ENCODE assay signal across 1 cellular context in genomic region chr1:221439008-221439733, GRCh38.
TF ChIP-seq lines count a peak whose summit lies in the region.

No MANE protein-coding gene starts in this region.

TF ChIP-seq in GM23338, 12 proteins besides CTCF, POLR2A, EP300 and RAD21 (continued from another document):
- TF ChIP-seq, protein P1, sequence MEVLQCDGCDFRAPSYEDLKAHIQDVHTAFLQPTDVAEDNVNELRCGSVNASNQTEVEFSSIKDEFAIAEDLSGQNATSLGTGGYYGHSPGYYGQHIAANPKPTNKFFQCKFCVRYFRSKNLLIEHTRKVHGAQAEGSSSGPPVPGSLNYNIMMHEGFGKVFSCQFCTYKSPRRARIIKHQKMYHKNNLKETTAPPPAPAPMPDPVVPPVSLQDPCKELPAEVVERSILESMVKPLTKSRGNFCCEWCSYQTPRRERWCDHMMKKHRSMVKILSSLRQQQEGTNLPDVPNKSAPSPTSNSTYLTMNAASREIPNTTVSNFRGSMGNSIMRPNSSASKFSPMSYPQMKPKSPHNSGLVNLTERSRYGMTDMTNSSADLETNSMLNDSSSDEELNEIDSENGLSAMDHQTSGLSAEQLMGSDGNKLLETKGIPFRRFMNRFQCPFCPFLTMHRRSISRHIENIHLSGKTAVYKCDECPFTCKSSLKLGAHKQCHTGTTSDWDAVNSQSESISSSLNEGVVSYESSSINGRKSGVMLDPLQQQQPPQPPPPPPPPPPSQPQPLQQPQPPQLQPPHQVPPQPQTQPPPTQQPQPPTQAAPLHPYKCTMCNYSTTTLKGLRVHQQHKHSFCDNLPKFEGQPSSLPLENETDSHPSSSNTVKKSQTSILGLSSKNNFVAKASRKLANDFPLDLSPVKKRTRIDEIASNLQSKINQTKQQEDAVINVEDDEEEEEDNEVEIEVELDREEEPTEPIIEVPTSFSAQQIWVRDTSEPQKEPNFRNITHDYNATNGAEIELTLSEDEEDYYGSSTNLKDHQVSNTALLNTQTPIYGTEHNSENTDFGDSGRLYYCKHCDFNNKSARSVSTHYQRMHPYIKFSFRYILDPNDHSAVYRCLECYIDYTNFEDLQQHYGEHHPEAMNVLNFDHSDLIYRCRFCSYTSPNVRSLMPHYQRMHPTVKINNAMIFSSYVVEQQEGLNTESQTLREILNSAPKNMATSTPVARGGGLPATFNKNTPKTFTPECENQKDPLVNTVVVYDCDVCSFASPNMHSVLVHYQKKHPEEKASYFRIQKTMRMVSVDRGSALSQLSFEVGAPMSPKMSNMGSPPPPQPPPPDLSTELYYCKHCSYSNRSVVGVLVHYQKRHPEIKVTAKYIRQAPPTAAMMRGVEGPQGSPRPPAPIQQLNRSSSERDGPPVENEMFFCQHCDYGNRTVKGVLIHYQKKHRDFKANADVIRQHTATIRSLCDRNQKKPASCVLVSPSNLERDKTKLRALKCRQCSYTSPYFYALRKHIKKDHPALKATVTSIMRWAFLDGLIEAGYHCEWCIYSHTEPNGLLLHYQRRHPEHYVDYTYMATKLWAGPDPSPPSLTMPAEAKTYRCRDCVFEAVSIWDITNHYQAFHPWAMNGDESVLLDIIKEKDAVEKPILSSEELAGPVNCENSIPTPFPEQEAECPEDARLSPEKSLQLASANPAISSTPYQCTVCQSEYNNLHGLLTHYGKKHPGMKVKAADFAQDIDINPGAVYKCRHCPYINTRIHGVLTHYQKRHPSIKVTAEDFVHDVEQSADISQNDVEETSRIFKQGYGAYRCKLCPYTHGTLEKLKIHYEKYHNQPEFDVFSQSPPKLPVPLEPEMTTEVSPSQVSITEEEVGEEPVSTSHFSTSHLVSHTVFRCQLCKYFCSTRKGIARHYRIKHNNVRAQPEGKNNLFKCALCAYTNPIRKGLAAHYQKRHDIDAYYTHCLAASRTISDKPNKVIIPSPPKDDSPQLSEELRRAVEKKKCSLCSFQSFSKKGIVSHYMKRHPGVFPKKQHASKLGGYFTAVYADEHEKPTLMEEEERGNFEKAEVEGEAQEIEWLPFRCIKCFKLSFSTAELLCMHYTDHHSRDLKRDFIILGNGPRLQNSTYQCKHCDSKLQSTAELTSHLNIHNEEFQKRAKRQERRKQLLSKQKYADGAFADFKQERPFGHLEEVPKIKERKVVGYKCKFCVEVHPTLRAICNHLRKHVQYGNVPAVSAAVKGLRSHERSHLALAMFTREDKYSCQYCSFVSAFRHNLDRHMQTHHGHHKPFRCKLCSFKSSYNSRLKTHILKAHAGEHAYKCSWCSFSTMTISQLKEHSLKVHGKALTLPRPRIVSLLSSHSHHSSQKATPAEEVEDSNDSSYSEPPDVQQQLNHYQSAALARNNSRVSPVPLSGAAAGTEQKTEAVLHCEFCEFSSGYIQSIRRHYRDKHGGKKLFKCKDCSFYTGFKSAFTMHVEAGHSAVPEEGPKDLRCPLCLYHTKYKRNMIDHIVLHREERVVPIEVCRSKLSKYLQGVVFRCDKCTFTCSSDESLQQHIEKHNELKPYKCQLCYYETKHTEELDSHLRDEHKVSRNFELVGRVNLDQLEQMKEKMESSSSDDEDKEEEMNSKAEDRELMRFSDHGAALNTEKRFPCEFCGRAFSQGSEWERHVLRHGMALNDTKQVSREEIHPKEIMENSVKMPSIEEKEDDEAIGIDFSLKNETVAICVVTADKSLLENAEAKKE (CRISPR knock-in tag; IDR thresholded peaks at IDR 0.05), result no peak
- no peak for TF ChIP-seq POLR2AphosphoS5 (IDR thresholded peaks at IDR 0.05; ENCODE audit: low read depth)
